In the genomic region with DNA sequence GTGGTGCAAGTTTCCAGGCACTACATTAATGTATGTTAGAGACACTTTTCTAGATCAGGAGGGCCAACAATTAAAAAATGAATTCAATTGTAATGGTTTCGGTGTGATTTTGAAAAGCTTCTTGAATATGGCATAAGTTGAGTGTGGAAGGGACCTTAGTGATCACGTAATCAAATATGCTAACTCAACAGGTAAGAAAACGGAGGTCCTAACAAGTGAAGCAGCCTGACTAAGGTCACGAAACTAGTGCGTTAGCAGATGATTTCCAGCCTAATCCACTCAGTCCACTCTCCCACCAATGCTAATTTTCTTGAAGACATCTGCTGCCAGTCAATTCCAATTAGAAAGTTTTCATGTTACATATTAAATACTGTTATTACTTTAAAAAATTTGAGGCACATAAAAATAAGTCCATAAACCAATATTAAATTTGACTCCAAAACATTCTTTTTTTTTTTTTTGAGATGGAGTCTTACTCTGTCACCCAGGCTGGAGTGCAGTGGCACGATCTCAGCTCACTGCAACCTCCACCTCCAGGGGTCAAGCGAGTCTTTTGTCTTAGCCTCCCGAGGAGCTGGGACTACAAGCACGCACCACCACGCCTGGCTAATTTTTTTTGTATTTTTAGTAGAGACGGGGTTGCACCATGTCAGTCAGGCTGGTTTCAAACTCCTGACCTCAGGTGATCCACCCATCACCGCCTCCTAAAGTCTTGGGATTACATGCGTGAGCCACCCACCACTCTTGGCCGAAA, we compare ENCODE assay signal across 11 cellular contexts. TPM values are rescaled to one million over a fixed set of nuclear protein-coding genes. Genes with fewer than 3 reads are reported as not detected.
DNase-seq lines count a peak whose midpoint lies in the region; ATAC-seq and TF ChIP-seq lines count a peak whose summit lies in the region.
"Had no signal": no experiment of that assay in that cellular context is flagged by ENCODE, and none has a peak within 500 bp of the region (broad histone marks: within the 10 kb centered on the region; RNA-seq: fewer than 3 reads in every experiment).

No MANE protein-coding gene starts in this region.

- H3K36me3 Mint-ChIP-seq in Caco-2 (ENCODE audit: insufficient read depth, unreplicated experiment) (peaks cover 35% of the 10 kb centered on the region), IgD-negative memory B cell (peaks cover 2% of the 10 kb centered on the region)
- H3K36me3 Mint-ChIP-seq in effector memory CD8-positive, alpha-beta T cell (ENCODE audit: insufficient read depth) = peaks cover 16% of the 10 kb centered on the region

- intact Hi-C loops in Caco-2 (cut with micrococcal nuclease; ENCODE audit: unreplicated experiment) = no loop called here
- intact Hi-C loops in dorsolateral prefrontal cortex (cut with DNase I) = loop anchor here in 1 of 2 donors (10.0 kb wide), 1 partner anchor 61 kb away; no protein-coding TSS in a partner anchor
- intact Hi-C loops in tibial artery (cut with DNase I; ENCODE audit: low total_unique reads) = no loop called here

- H3K27me3 ChIP-seq in Caco-2 (replicated peaks; ENCODE audit: control insufficient read depth, insufficient read depth, low read length) (no peaks in the 10 kb centered on the region), dorsolateral prefrontal cortex (no peaks in the 10 kb centered on the region), neural cell (ENCODE audit: insufficient read depth, low read depth, low read length) (no peaks in the 10 kb centered on the region), tibial artery (no peaks in the 10 kb centered on the region)

- peak overlapping the region; percentile 100 for H3K4me3 Mint-ChIP-seq in Caco-2 (ENCODE audit: unreplicated experiment)
- peak overlapping the region in 3 of 4 donors; percentile 18 to 44 (median 41) for H3K4me3 Mint-ChIP-seq in IgD-negative memory B cell
- H3K4me3 Mint-ChIP-seq in effector memory CD8-positive, alpha-beta T cell = peak overlapping the region in 1 of 2 donors; percentile 50

- H3K27me3 Mint-ChIP-seq in Caco-2 (ENCODE audit: insufficient read depth, unreplicated experiment) (no peaks in the 10 kb centered on the region), IgD-negative memory B cell (no peaks in the 10 kb centered on the region)
- no peaks in the 10 kb centered on the region for H3K27me3 Mint-ChIP-seq in effector memory CD8-positive, alpha-beta T cell

- H3K4me1 ChIP-seq in Caco-2 (peaks cover 37% of the 10 kb centered on the region), tibial artery (peaks cover 0 to 41% (median 25%) of the 10 kb centered on the region in 4 donors)

- no peaks in the 10 kb centered on the region; the same call in 1 of the 2 replicates for H3K36me3 ChIP-seq in Caco-2 (ENCODE audit: control insufficient read depth, insufficient read depth, low read length)
- no peaks in the 10 kb centered on the region for H3K36me3 ChIP-seq in neural cell (ENCODE audit: insufficient read depth, low read length)
- H3K36me3 ChIP-seq in tibial artery = peaks cover 0 to 6% (median 0%) of the 10 kb centered on the region in 3 donors

- no peak overlapping the region for H3K9ac ChIP-seq in neural cell (ENCODE audit: low read length)

- DNase-seq in Caco-2 = no peak
- DNase-seq in dorsolateral prefrontal cortex = no peak
- DNase-seq in tibial artery = no peak
- DNase-seq in NOMO-1 treated with DMSO at 0.1 percent for 48 hours (lab: John Stamatoyannopoulos, UW; ENCODE audit: unreplicated experiment) = no peak
- DNase-seq in effector memory CD8-positive, alpha-beta T cell = no peak
- DNase-seq: activated CD4-positive, alpha-beta T cell treated with anti-CD3 and anti-CD28 coated beads, Interleukin-2, amount 50 U/mL, for 48 hours; MM.1S had no signal

- no peaks in the 10 kb centered on the region for H3F3A ChIP-seq in neural cell (ENCODE audit: insufficient read depth, low read length, poor library complexity, severe bottlenecking)

- TF ChIP-seq RAD21 in neural cell (conservative IDR thresholded peaks at IDR 0.05) = no peak

- ATAC-seq in HG03280 (IDR thresholded peaks at IDR 0.05; ENCODE audit: unreplicated experiment) = no peak
- no peak for ATAC-seq in effector memory CD8-positive, alpha-beta T cell (replicated peaks)

- TSS peak; percentile 8 for BruUV-seq in Caco-2 (replicated peaks; lab: Mats Ljungman, UMichigan)

- POLR2A ChIA-PET in Caco-2 (lab: Charles Lee) = no interaction called here

- H3K27ac ChIP-seq in dorsolateral prefrontal cortex (no peak overlapping the region), neural cell (ENCODE audit: low read length) (no peak overlapping the region), tibial artery (no peak overlapping the region)
- H3K27ac ChIP-seq: skin epidermis had no signal

- no peaks in the 10 kb centered on the region for H3K9me3 ChIP-seq in Caco-2
- no peaks in the 10 kb centered on the region for H3K9me3 ChIP-seq in neural cell (ENCODE audit: low read length)
- no peaks in the 10 kb centered on the region for H3K9me3 ChIP-seq in tibial artery

- H3K9me3 Mint-ChIP-seq in Caco-2 (ENCODE audit: unreplicated experiment) = no peaks in the 10 kb centered on the region
- no peaks in the 10 kb centered on the region for H3K9me3 Mint-ChIP-seq in IgD-negative memory B cell
- H3K9me3 Mint-ChIP-seq in effector memory CD8-positive, alpha-beta T cell = no peaks in the 10 kb centered on the region

- TF ChIP-seq EP300 in neural cell (conservative IDR thresholded peaks at IDR 0.05; ENCODE audit: poor library complexity, severe bottlenecking) = no peak

- H2AFZ ChIP-seq in neural cell (ENCODE audit: low read depth, low read length) = no peak overlapping the region

- H3K4me3 ChIP-seq in Caco-2 (ENCODE audit: low read depth, low read length) (no peak overlapping the region), dorsolateral prefrontal cortex (peak overlapping the region in 31 of 59 donors; percentile 0 to 100 (median 96)), neural cell (ENCODE audit: low read length) (peak overlapping the region; percentile 33), tibial artery (no peak overlapping the region)

- TF ChIP-seq CTCF in Caco-2 (IDR thresholded peaks at IDR 0.05; ENCODE audit: insufficient read depth in 1 of 2, low read depth in 1 of 2, low read length in 1 of 2, severe bottlenecking in 1 of 2, unreplicated experiment in 1 of 2) (no peak), dorsolateral prefrontal cortex (IDR thresholded peaks at IDR 0.05 in 54 of 56, conservative IDR thresholded peaks at IDR 0.05 in 2 of 56; ENCODE audit: low read depth in 1 of 56, partially characterized antibody in 56 of 56) (no peak), neural cell (IDR thresholded peaks at IDR 0.05; ENCODE audit: poor library complexity, severe bottlenecking) (no peak), tibial artery (IDR thresholded peaks at IDR 0.05) (no peak)

- CTCF ChIA-PET in Caco-2 (lab: Charles Lee) = no interaction called here

- H3K27ac Mint-ChIP-seq in Caco-2 (ENCODE audit: unreplicated experiment) (peak overlapping the region; percentile 37), IgD-negative memory B cell (peak overlapping the region in 1 of 3 donors; percentile 81)
- H3K27ac Mint-ChIP-seq in effector memory CD8-positive, alpha-beta T cell = no peak overlapping the region

- H3K4me2 ChIP-seq in neural cell (ENCODE audit: low read length) = no peak overlapping the region

- no peaks in the 10 kb centered on the region for H3K9me2 ChIP-seq in neural cell (ENCODE audit: insufficient read depth, low read length)

- H3K79me2 ChIP-seq in neural cell (replicated peaks; ENCODE audit: insufficient read depth, low read length) = peaks cover 32% of the 10 kb centered on the region

- no peaks in the 10 kb centered on the region for H4K20me1 ChIP-seq in neural cell (ENCODE audit: insufficient read depth)

- H3K4me1 Mint-ChIP-seq in Caco-2 (ENCODE audit: low read depth, unreplicated experiment) (peaks cover 26% of the 10 kb centered on the region), IgD-negative memory B cell (peaks cover 20 to 25% (median 23%) of the 10 kb centered on the region in 3 donors)
- H3K4me1 Mint-ChIP-seq in effector memory CD8-positive, alpha-beta T cell (ENCODE audit: low read depth in 2 of 2) = peaks cover 15 to 18% of the 10 kb centered on the region in 2 donors

TF ChIP-seq in neural cell, 6 proteins besides CTCF, POLR2A, EP300 and RAD21:
- TF ChIP-seq EZH2 (IDR thresholded peaks at IDR 0.05; ENCODE audit: borderline replicate concordance, insufficient read depth, low read length, poor library complexity, severe bottlenecking) (no peak), SMC3 (conservative IDR thresholded peaks at IDR 0.05; ENCODE audit: poor library complexity) (no peak), POLR2AphosphoS5 (IDR thresholded peaks at IDR 0.05) (no peak), MXI1 (conservative IDR thresholded peaks at IDR 0.05; ENCODE audit: poor library complexity, severe bottlenecking) (no peak), TAF1 (IDR thresholded peaks at IDR 0.05; ENCODE audit: low read depth) (no peak)
- TF ChIP-seq, protein P1, sequence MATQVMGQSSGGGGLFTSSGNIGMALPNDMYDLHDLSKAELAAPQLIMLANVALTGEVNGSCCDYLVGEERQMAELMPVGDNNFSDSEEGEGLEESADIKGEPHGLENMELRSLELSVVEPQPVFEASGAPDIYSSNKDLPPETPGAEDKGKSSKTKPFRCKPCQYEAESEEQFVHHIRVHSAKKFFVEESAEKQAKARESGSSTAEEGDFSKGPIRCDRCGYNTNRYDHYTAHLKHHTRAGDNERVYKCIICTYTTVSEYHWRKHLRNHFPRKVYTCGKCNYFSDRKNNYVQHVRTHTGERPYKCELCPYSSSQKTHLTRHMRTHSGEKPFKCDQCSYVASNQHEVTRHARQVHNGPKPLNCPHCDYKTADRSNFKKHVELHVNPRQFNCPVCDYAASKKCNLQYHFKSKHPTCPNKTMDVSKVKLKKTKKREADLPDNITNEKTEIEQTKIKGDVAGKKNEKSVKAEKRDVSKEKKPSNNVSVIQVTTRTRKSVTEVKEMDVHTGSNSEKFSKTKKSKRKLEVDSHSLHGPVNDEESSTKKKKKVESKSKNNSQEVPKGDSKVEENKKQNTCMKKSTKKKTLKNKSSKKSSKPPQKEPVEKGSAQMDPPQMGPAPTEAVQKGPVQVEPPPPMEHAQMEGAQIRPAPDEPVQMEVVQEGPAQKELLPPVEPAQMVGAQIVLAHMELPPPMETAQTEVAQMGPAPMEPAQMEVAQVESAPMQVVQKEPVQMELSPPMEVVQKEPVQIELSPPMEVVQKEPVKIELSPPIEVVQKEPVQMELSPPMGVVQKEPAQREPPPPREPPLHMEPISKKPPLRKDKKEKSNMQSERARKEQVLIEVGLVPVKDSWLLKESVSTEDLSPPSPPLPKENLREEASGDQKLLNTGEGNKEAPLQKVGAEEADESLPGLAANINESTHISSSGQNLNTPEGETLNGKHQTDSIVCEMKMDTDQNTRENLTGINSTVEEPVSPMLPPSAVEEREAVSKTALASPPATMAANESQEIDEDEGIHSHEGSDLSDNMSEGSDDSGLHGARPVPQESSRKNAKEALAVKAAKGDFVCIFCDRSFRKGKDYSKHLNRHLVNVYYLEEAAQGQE (IDR thresholded peaks at IDR 0.05; ENCODE audit: borderline replicate concordance) = no peak

RNA-seq across cellular contexts. Expression of a gene that starts 2.3 kb away (rescaled TPM):
- total RNA-seq in Caco-2 (2022) (21.4 and 25.3 TPM in 2 replicates), dorsolateral prefrontal cortex (10 to 100 TPM; 17.4 to 37.5 (median 26.3) TPM)
- polyA plus RNA-seq in IgD-negative memory B cell (8.0 TPM), neural cell (24.7 and 29.1 TPM in 2 replicates)
- polyA minus RNA-seq in neural cell = 58.0 and 64.0 TPM in 2 replicates

Comparison
In these comparisons a context has a peak if more than half of its experiments do, and no peak if none do; other contexts are left out.
1. H3K4me3 ChIP-seq: peak in dorsolateral prefrontal cortex (31 of 59) and neural cell (single experiment); none in Caco-2 (single experiment) and tibial artery (0 of 2).